ENCODE assay signal across 22 cellular contexts in the genomic region with DNA sequence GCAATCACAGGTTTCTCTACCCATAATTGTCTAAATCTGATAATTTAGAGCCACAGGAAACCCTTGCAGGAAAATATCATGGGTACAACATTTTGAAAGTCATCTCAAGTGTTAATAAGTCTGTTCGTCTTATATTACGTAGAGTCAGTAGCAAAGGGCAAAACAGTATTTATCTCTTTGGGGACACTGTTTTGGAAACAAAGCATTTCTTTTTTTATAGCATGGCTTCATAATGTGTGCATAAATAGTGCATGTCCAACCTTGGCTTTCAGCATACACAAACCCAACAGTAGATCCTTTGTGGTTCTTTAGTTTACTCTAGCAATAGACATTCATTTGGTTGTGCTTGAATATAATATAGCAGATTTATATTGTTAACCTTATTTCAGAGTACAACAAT. TPM values are rescaled to one million over a fixed set of nuclear protein-coding genes. Genes with fewer than 3 reads are reported as not detected.
DNase-seq lines count a peak whose midpoint lies in the region; ATAC-seq, FAIRE-seq and TF ChIP-seq lines count a peak whose summit lies in the region.
"Had no signal": no experiment of that assay in that cellular context is flagged by ENCODE, and none has a peak within 500 bp of the region (broad histone marks: within the 10 kb centered on the region; RNA-seq: fewer than 3 reads in every experiment).

No MANE protein-coding gene starts in this region.

- H4K20me1 ChIP-seq in SK-N-SH (ENCODE audit: insufficient read depth), result peaks cover 6% of the 10 kb centered on the region; the same call in 1 of the 2 replicates
- H4K20me1 ChIP-seq in MM.1S (ENCODE audit: insufficient read depth, low read length), result peaks cover 17% of the 10 kb centered on the region; the same call in 1 of the 2 replicates
- no peaks in the 10 kb centered on the region for H4K20me1 ChIP-seq in HepG2 (ENCODE audit: insufficient read depth, low read length)

- H3K79me2 ChIP-seq in SK-N-SH (ENCODE audit: insufficient read depth) (no peaks in the 10 kb centered on the region), ACC112 (ENCODE audit: control insufficient read depth, insufficient read depth, low read length, unreplicated experiment) (peaks cover 3% of the 10 kb centered on the region), MM.1S (ENCODE audit: low read length) (peaks cover 99% of the 10 kb centered on the region), HepG2 (ENCODE audit: insufficient read depth, low read length) (no peaks in the 10 kb centered on the region)

- in situ Hi-C loops in HepG2 (cut with HindIII; ENCODE audit: extremely low pct_ligation_motif_present, low pct_unique_long_range_greater_than_20kb), result no loop called here

- no peak overlapping the region for H3K4me2 ChIP-seq in SK-N-SH
- H3K4me2 ChIP-seq in MM.1S (ENCODE audit: low read depth, low read length), result no peak overlapping the region
- 0 out of 2 replicates have a peak overlapping the region, but pooled peaks have one; percentile 10 for H3K4me2 ChIP-seq in HepG2 (ENCODE audit: low read depth, low read length)
- H3K4me2 ChIP-seq: PC-9 had no signal

- TF ChIP-seq RAD21 in SK-N-SH (IDR thresholded peaks at IDR 0.05; ENCODE audit: low read length) (no peak), HepG2 (CRISPR knock-in tag; IDR thresholded peaks at IDR 0.05) (no peak)

- H3K36me3 ChIP-seq in SK-N-SH (replicated peaks in 1 of 2; ENCODE audit: control insufficient read depth in 1 of 2, insufficient read depth in 2 of 2, low read length in 1 of 2) (peaks cover 0 to 71% of the 10 kb centered on the region in 2 experiments), ACC112 (ENCODE audit: insufficient read depth, low read length) (no peaks in the 10 kb centered on the region), MM.1S (replicated peaks; ENCODE audit: insufficient read depth, low read length) (peaks cover 25% of the 10 kb centered on the region; the same call in 1 of the 2 replicates), HepG2 (replicated peaks in 1 of 2; ENCODE audit: control insufficient read depth in 1 of 2, insufficient read depth in 2 of 2, low read length in 2 of 2) (peaks cover 2 to 8% of the 10 kb centered on the region in 2 experiments; a peak in 3 of 5 replicates)

- DNase-seq in SK-N-SH (no peak), MM.1S (no peak), HepG2 (ENCODE audit: low spot score) (no peak), HuH-7 (ENCODE audit: low spot score) (no peak)
- DNase-seq: CD4-positive, alpha-beta memory T cell; DMS53; H7; NCI-H1092 treated with DMSO at 0.1 percent for 48 hours; NCI-H1436 treated with DMSO at 0.1 percent for 48 hours; NCI-H1930; NCI-H2227 treated with DMSO at 0.1 percent for 48 hours; NCI-H510A; PC-9 had no signal

- H2AFZ ChIP-seq in SK-N-SH (ENCODE audit: low read depth) (no peak overlapping the region), ACC112 (ENCODE audit: low read length, unreplicated experiment) (no peak overlapping the region), MM.1S (ENCODE audit: low read length) (no peak overlapping the region), HepG2 (ENCODE audit: low read length) (no peak overlapping the region)
- H2AFZ ChIP-seq: PC-9 had no signal

- no peak overlapping the region for H3K9ac ChIP-seq in SK-N-SH
- no peak overlapping the region for H3K9ac ChIP-seq in MM.1S (ENCODE audit: low read length)
- no peak overlapping the region for H3K9ac ChIP-seq in HepG2 (ENCODE audit: insufficient read depth, low read depth, low read length)
- H3K9ac ChIP-seq: BLaER1 treated with 17β-estradiol and CSF1 and Interleukin-3, amounts not matched to agents 10 nM and 100 nM had no signal

- intact Hi-C loops in HepG2 (cut with micrococcal nuclease; ENCODE audit: unreplicated experiment), result no loop called here

- H3K27ac ChIP-seq in SK-N-SH (ENCODE audit: low read depth in 2 of 2, low read length in 1 of 2) (peak overlapping the region; percentile 3 to 82; a peak in 3 of 4 replicates), ACC112 (ENCODE audit: low read depth, low read length) (0 out of 2 replicates have a peak overlapping the region, but pooled peaks have one; percentile 80), MM.1S (ENCODE audit: low read length) (peak overlapping the region; percentile 4; the same call in 1 of the 2 replicates), HepG2 (ENCODE audit: extremely low read length, insufficient read depth, low read length) (peak overlapping the region; percentile 70)
- H3K27ac ChIP-seq: 22Rv1, PC-9, RWPE1 had no signal

- TF ChIP-seq CTCF in SK-N-SH (IDR thresholded peaks at IDR 0.05), result no peak
- no peak for TF ChIP-seq CTCF in MM.1S (IDR thresholded peaks at IDR 0.05; ENCODE audit: low read length)
- no peak for TF ChIP-seq CTCF in HepG2 (CRISPR knock-in tag; IDR thresholded peaks at IDR 0.05)

- H3F3A ChIP-seq in SK-N-SH (replicated peaks; ENCODE audit: insufficient read depth), result peaks cover 65% of the 10 kb centered on the region
- peaks cover 28% of the 10 kb centered on the region for H3F3A ChIP-seq in MM.1S (ENCODE audit: insufficient read depth, low read length)

- FAIRE-seq in HepG2 (lab: Jason Lieb, UNC), result no peak
- FAIRE-seq: D721Med, K562 had no signal

- BruUV-seq in HepG2 (replicated peaks; lab: Mats Ljungman, UMichigan), result no TSS peak

- no peak overlapping the region for H3K4me3 ChIP-seq in SK-N-SH (ENCODE audit: low read depth in 2 of 2, low read length in 1 of 2)
- no peak overlapping the region for H3K4me3 ChIP-seq in ACC112 (ENCODE audit: low read depth, low read length)
- no peak overlapping the region for H3K4me3 ChIP-seq in MM.1S (ENCODE audit: low read length)
- H3K4me3 ChIP-seq in HepG2 (replicated peaks in 1 of 3; ENCODE audit: insufficient read depth in 1 of 3, low read depth in 2 of 3, low read length in 3 of 3), result no peak overlapping the region
- H3K4me3 ChIP-seq: BLaER1 treated with 17β-estradiol and CSF1 and Interleukin-3, amounts not matched to agents 10 nM and 100 nM; K562; PC-9 had no signal

- H3K9me3 ChIP-seq in SK-N-SH, result no peaks in the 10 kb centered on the region
- H3K9me3 ChIP-seq in MM.1S (replicated peaks; ENCODE audit: insufficient read depth, low read length), result no peaks in the 10 kb centered on the region
- H3K9me3 ChIP-seq in HepG2 (ENCODE audit: low read length), result no peaks in the 10 kb centered on the region
- H3K9me3 ChIP-seq: BLaER1 treated with 17β-estradiol and CSF1 and Interleukin-3, amounts not matched to agents 10 nM and 100 nM had no signal

- TF ChIP-seq EP300 in SK-N-SH (IDR thresholded peaks at IDR 0.05; ENCODE audit: borderline replicate concordance in 1 of 2, low read depth in 1 of 2, low read length in 1 of 2) (no peak), HepG2 (IDR thresholded peaks at IDR 0.05; ENCODE audit: low read depth in 2 of 2, low read length in 2 of 2) (no peak), HepG2 (CRISPR knock-in tag; IDR thresholded peaks at IDR 0.05; ENCODE audit: borderline replicate concordance) (no peak)

- no peaks in the 10 kb centered on the region for H3K9me2 ChIP-seq in SK-N-SH
- H3K9me2 ChIP-seq in MM.1S (replicated peaks; ENCODE audit: insufficient read depth, low read length), result no peaks in the 10 kb centered on the region

- TF ChIP-seq POLR2A in HepG2 (IDR thresholded peaks at IDR 0.05; ENCODE audit: insufficient read depth in 1 of 2, low read depth in 2 of 2, low read length in 2 of 2), result no peak

- CTCF ChIA-PET in SK-N-SH (lab: Yijun Ruan, JAX), result interaction anchor here (1.0 kb wide), 1 partner anchor 207 kb away, joined by 3 read pairs; no protein-coding TSS in a partner anchor
- CTCF ChIA-PET in HepG2 (lab: Yijun Ruan, JAX; ENCODE audit: low intra/inter-chr PET ratio, low total read pairs), result no interaction called here

- H3K27me3 ChIP-seq in SK-N-SH (ENCODE audit: insufficient read depth) (no peaks in the 10 kb centered on the region), ACC112 (ENCODE audit: insufficient read depth, low read length) (no peaks in the 10 kb centered on the region), MM.1S (replicated peaks; ENCODE audit: insufficient read depth, low read length) (no peaks in the 10 kb centered on the region), HepG2 (ENCODE audit: control insufficient read depth in 1 of 2, insufficient read depth in 2 of 2, low read length in 2 of 2) (no peaks in the 10 kb centered on the region)
- H3K27me3 ChIP-seq: BLaER1 treated with 17β-estradiol and CSF1 and Interleukin-3, amounts not matched to agents 10 nM and 100 nM had no signal

- H3K4me1 ChIP-seq in SK-N-SH (ENCODE audit: control insufficient read depth in 1 of 2, insufficient read depth in 2 of 2, low read depth in 1 of 2, low read length in 1 of 2) (peaks cover 15 to 18% of the 10 kb centered on the region in 2 experiments), ACC112 (ENCODE audit: control insufficient read depth, insufficient read depth, low read length, unreplicated experiment) (peaks cover 56% of the 10 kb centered on the region), MM.1S (ENCODE audit: low read length) (peaks cover 49% of the 10 kb centered on the region), HepG2 (ENCODE audit: insufficient read depth, low read length) (peaks cover 61% of the 10 kb centered on the region)

- ATAC-seq in SK-N-SH treated with all-trans-retinoic acid at 6 μM for 48 hours, result no peak
- ATAC-seq in HepG2, result no peak
- ATAC-seq in HG02759 (IDR thresholded peaks at IDR 0.05; ENCODE audit: unreplicated experiment), result no peak
- no peak for ATAC-seq in GM21423 (IDR thresholded peaks at IDR 0.05; ENCODE audit: unreplicated experiment)
- ATAC-seq: K562 had no signal

- WGBS in SK-N-SH (ENCODE audit: low lambda C conversion rate), result 98% methylated on average over 2 of the region's 2 CpGs
- WGBS in HepG2 (ENCODE audit: low lambda C conversion rate), result 81% methylated on average over 2 of the region's 2 CpGs

- POLR2A ChIA-PET in SK-N-SH (lab: Yijun Ruan, JAX), result no interaction called here
- POLR2A ChIA-PET in HepG2 (lab: Yijun Ruan, JAX), result no interaction called here

RNA-seq across cellular contexts. Expression of a gene that starts 24.0 kb away (rescaled TPM):
- polyA plus RNA-seq in SK-N-SH (2012; rRNA removed) (16.3 and 17.9 TPM in 2 replicates), HepG2 (2011; rRNA removed) (11.7 and 17.5 TPM in 2 replicates)
- polyA plus RNA-seq in SK-N-SH (2012; cell fraction: cytosol; rRNA removed), result 19.4 and 22.4 TPM in 2 replicates
- 15.9 and 33.7 TPM in 2 replicates for polyA plus RNA-seq in SK-N-SH (2012; cell fraction: nucleus; rRNA removed)
- total RNA-seq in HepG2 (2016; rRNA removed; fragmentation: Illumina TruSeq; extraction: Trizol), result 16.3 and 23.2 TPM in 2 replicates
- 42.6 and 48.7 TPM in 2 replicates for total RNA-seq in HepG2 (2016; cell fraction: cytosol; rRNA removed; fragmentation: Illumina TruSeq; extraction: Trizol; ENCODE audit: low read depth)
- total RNA-seq in HepG2 (2016; cell fraction: insoluble cytoplasmic fraction; rRNA removed; fragmentation: Illumina TruSeq; extraction: Trizol), result 18.1 and 25.7 TPM in 2 replicates
- total RNA-seq in HepG2 (2016; cell fraction: membrane; rRNA removed; fragmentation: Illumina TruSeq; extraction: Trizol), result 26.9 and 29.4 TPM in 2 replicates
- 36.0 and 39.4 TPM in 2 replicates for total RNA-seq in HepG2 (2016; cell fraction: nucleus; rRNA removed; fragmentation: Illumina TruSeq; extraction: Trizol)
- polyA plus RNA-seq in HepG2 (2011; cell fraction: cytosol; rRNA removed), result 6.4 and 9.1 TPM in 2 replicates
- 12.3 and 12.7 TPM in 2 replicates for polyA plus RNA-seq in HepG2 (2011; cell fraction: nucleus; rRNA removed)
- 12.2 and 16.3 TPM in 2 replicates for polyA plus RNA-seq in HepG2 (2012)
- 8.6 and 11.5 TPM in 2 replicates for polyA plus RNA-seq in HepG2 (2016; cell fraction: cytosol; fragmentation: Illumina TruSeq; extraction: Trizol; ENCODE audit: low read depth)
- 18.1 and 18.9 TPM in 2 replicates for polyA plus RNA-seq in HepG2 (2016; cell fraction: insoluble cytoplasmic fraction; fragmentation: Illumina TruSeq; extraction: Trizol; ENCODE audit: low read depth)
- 13.3 and 15.7 TPM in 2 replicates for polyA plus RNA-seq in HepG2 (2016; cell fraction: membrane; fragmentation: Illumina TruSeq; extraction: Trizol; ENCODE audit: low read depth)
- 68.6 and 70.2 TPM in 2 replicates for polyA plus RNA-seq in HepG2 (2016; cell fraction: nucleus; fragmentation: Illumina TruSeq; extraction: Trizol; ENCODE audit: insufficient read depth, low read depth)
- 12.2 TPM in 1 of 2 replicates, not detected in the other for polyA minus RNA-seq in HepG2 (2011; rRNA and poly(A)+ RNA removed; ENCODE audit: low replicate concordance)
- 13.5 and 16.5 TPM in 2 replicates for polyA minus RNA-seq in HepG2 (2011; cell fraction: cytosol; rRNA and poly(A)+ RNA removed)
- 33.6 and 35.4 TPM in 2 replicates for polyA minus RNA-seq in HepG2 (2011; cell fraction: nucleus; rRNA and poly(A)+ RNA removed)
- total RNA-seq: K562 had no signal

Comparison
In these comparisons a context has a peak if more than half of its experiments do, and no peak if none do; other contexts are left out.
1. H3K27ac ChIP-seq: peak in every context shown above with its lines; median percentile 80 in ACC112; 70 in HepG2; 42 in SK-N-SH; 4 in MM.1S.